ENCODE assay signal across 15 cellular contexts in genomic region chr6:75280131-75280855, GRCh38. TPM values are rescaled to one million over a fixed set of nuclear protein-coding genes. Genes with fewer than 3 reads are reported as not detected.
A peak's percentile ranks its signal among the peaks of the same experiment; 100 is the strongest.
DNase-seq lines count a peak whose midpoint lies in the region; ATAC-seq and TF ChIP-seq lines count a peak whose summit lies in the region.
"Had no signal": no experiment of that assay in that cellular context is flagged by ENCODE, and none has a peak within 500 bp of the region (broad histone marks: within the 10 kb centered on the region; RNA-seq: fewer than 3 reads in every experiment).

No MANE protein-coding gene starts in this region.

- H3K27ac Mint-ChIP-seq in activated naive CD4-positive, alpha-beta T cell treated with anti-CD3 and anti-CD28 coated beads for 36 hours: no peak overlapping the region
- H3K27ac Mint-ChIP-seq in activated naive CD4-positive, alpha-beta T cell treated with anti-CD3 and anti-CD28 coated beads, Interleukin-2, amount 50 U/mL, for 72 hours: no peak overlapping the region
- no peak overlapping the region for H3K27ac Mint-ChIP-seq in activated T-helper 17 cell treated with anti-CD3 and anti-CD28 coated beads, Interleukin-2, amount 50 U/mL, for 72 hours
- H3K27ac Mint-ChIP-seq in stimulated activated effector memory CD8-positive, alpha-beta T cell treated with anti-CD3 and anti-CD28 coated beads, Interleukin-12 subunit alpha, Interleukin-12 subunit beta, amount 100 ng/mL, for 72 hours: no peak overlapping the region

- peak overlapping the region; percentile 3 for H3K4me3 Mint-ChIP-seq in activated naive CD4-positive, alpha-beta T cell treated with anti-CD3 and anti-CD28 coated beads for 36 hours
- H3K4me3 Mint-ChIP-seq in activated T-helper 17 cell treated with anti-CD3 and anti-CD28 coated beads, Interleukin-2, amount 50 U/mL, for 72 hours: peak overlapping the region; percentile 57
- H3K4me3 Mint-ChIP-seq in stimulated activated effector memory CD8-positive, alpha-beta T cell treated with anti-CD3 and anti-CD28 coated beads, Interleukin-12 subunit alpha, Interleukin-12 subunit beta, amount 100 ng/mL, for 72 hours: peak overlapping the region; percentile 17
- H3K4me3 Mint-ChIP-seq: naive B cell had no signal

- no peak overlapping the region for H3K27ac ChIP-seq in hepatocyte
- H3K27ac ChIP-seq in vagina: no peak overlapping the region
- H3K27ac ChIP-seq: brain microvascular endothelial cell, testis had no signal

- H3K9me3 ChIP-seq in hepatocyte (ENCODE audit: low read depth) (no peaks in the 10 kb centered on the region), vagina (no peaks in the 10 kb centered on the region)
- H3K9me3 ChIP-seq: testis had no signal

- no peak for DNase-seq in activated naive CD4-positive, alpha-beta T cell treated with anti-CD3 and anti-CD28 coated beads for 36 hours
- DNase-seq in activated naive CD4-positive, alpha-beta T cell treated with anti-CD3 and anti-CD28 coated beads, Interleukin-2, amount 50 U/mL, for 72 hours (ENCODE audit: low spot score in 2 of 2): no peak
- no peak for DNase-seq in hepatocyte (ENCODE audit: low spot score)
- DNase-seq in stimulated activated effector memory CD8-positive, alpha-beta T cell treated with anti-CD3 and anti-CD28 coated beads, Interleukin-12 subunit alpha, Interleukin-12 subunit beta, amount 100 ng/mL, for 72 hours (ENCODE audit: low spot score in 2 of 2): no peak
- DNase-seq in hippocampal formation (lab: John Stamatoyannopoulos, UW): no peak
- DNase-seq in vagina (ENCODE audit: extremely low spot score in 2 of 2): no peak
- DNase-seq: brain microvascular endothelial cell; H7; Kasumi-1; naive B cell; NCI-H446; stimulated activated CD4-positive, alpha-beta T cell treated with anti-CD3 and anti-CD28 coated beads, Interleukin-4, amount 100 ng/mL, for 4 hours; testis had no signal

- ATAC-seq in activated naive CD4-positive, alpha-beta T cell treated with anti-CD3 and anti-CD28 coated beads, Interleukin-2, amount 50 U/mL, for 72 hours: no peak
- ATAC-seq in activated T-helper 17 cell treated with anti-CD3 and anti-CD28 coated beads, Interleukin-2, amount 50 U/mL, for 72 hours (replicated peaks): no peak
- ATAC-seq in stimulated activated effector memory CD8-positive, alpha-beta T cell treated with anti-CD3 and anti-CD28 coated beads, Interleukin-12 subunit alpha, Interleukin-12 subunit beta, amount 100 ng/mL, for 72 hours: no peak
- no peak for ATAC-seq in GM21737 (IDR thresholded peaks at IDR 0.05; ENCODE audit: unreplicated experiment)

- H3K36me3 ChIP-seq in hepatocyte (replicated peaks; ENCODE audit: insufficient read depth, low read depth): no peaks in the 10 kb centered on the region
- no peaks in the 10 kb centered on the region for H3K36me3 ChIP-seq in vagina
- H3K36me3 ChIP-seq: brain microvascular endothelial cell had no signal

- no peak overlapping the region for H3K4me3 ChIP-seq in hepatocyte
- H3K4me3 ChIP-seq in vagina: no peak overlapping the region
- H3K4me3 ChIP-seq: testis had no signal

- CTCF ChIA-PET in activated naive CD4-positive, alpha-beta T cell treated with anti-CD3 and anti-CD28 coated beads for 36 hours (lab: Charles Lee): interaction anchor here (0.8 to 2.3 kb wide), 4 partner anchors 9 to 71 kb away, joined by 3 to 17 read pairs (median 3); no protein-coding TSS in a partner anchor

- peaks cover 53% of the 10 kb centered on the region for H3K4me1 Mint-ChIP-seq in activated naive CD4-positive, alpha-beta T cell treated with anti-CD3 and anti-CD28 coated beads for 36 hours (ENCODE audit: low read depth)
- peaks cover 39% of the 10 kb centered on the region for H3K4me1 Mint-ChIP-seq in activated T-helper 17 cell treated with anti-CD3 and anti-CD28 coated beads, Interleukin-2, amount 50 U/mL, for 72 hours
- H3K4me1 Mint-ChIP-seq in stimulated activated effector memory CD8-positive, alpha-beta T cell treated with anti-CD3 and anti-CD28 coated beads, Interleukin-12 subunit alpha, Interleukin-12 subunit beta, amount 100 ng/mL, for 72 hours: peaks cover 47% of the 10 kb centered on the region

- H3K4me1 ChIP-seq in hepatocyte (ENCODE audit: insufficient read depth) (peaks cover 25% of the 10 kb centered on the region), vagina (peaks cover 74% of the 10 kb centered on the region)

- intact Hi-C loops in activated naive CD4-positive, alpha-beta T cell treated with anti-CD3 and anti-CD28 coated beads for 36 hours (cut with micrococcal nuclease): loop anchor here (5.0 kb wide), 2 partner anchors 467 to 1818 kb away; partner anchors contain the start of genes MTO1 and MYO6
- intact Hi-C loops in vagina (cut with DNase I): no loop called here

- no peaks in the 10 kb centered on the region for H3K27me3 Mint-ChIP-seq in activated naive CD4-positive, alpha-beta T cell treated with anti-CD3 and anti-CD28 coated beads for 36 hours (ENCODE audit: low read depth)
- H3K27me3 Mint-ChIP-seq in activated T-helper 17 cell treated with anti-CD3 and anti-CD28 coated beads, Interleukin-2, amount 50 U/mL, for 72 hours: no peaks in the 10 kb centered on the region
- H3K27me3 Mint-ChIP-seq: naive B cell had no signal

- peaks cover 91% of the 10 kb centered on the region for H3K79me2 ChIP-seq in hepatocyte

- peak overlapping the region; percentile 82 for H3K4me2 ChIP-seq in hepatocyte

- H3K27me3 ChIP-seq in hepatocyte (no peaks in the 10 kb centered on the region), vagina (no peaks in the 10 kb centered on the region)
- H3K27me3 ChIP-seq: brain microvascular endothelial cell, testis had no signal

- no peak overlapping the region for H2AFZ ChIP-seq in hepatocyte

- TF ChIP-seq CTCF in hepatocyte (IDR thresholded peaks at IDR 0.05; ENCODE audit: poor library complexity): no peak
- TF ChIP-seq CTCF in vagina (IDR thresholded peaks at IDR 0.05): no peak

- peaks cover 64% of the 10 kb centered on the region for H4K20me1 ChIP-seq in hepatocyte (ENCODE audit: insufficient read depth, poor library complexity, severe bottlenecking)

- TF ChIP-seq POLR2A in vagina (IDR thresholded peaks at IDR 0.05): no peak

- H3K9me3 Mint-ChIP-seq in activated naive CD4-positive, alpha-beta T cell treated with anti-CD3 and anti-CD28 coated beads for 36 hours: no peaks in the 10 kb centered on the region
- peaks cover 0 to 3% of the 10 kb centered on the region in 2 donors for H3K9me3 Mint-ChIP-seq in activated naive CD4-positive, alpha-beta T cell treated with anti-CD3 and anti-CD28 coated beads, Interleukin-2, amount 50 U/mL, for 72 hours
- no peaks in the 10 kb centered on the region for H3K9me3 Mint-ChIP-seq in activated T-helper 17 cell treated with anti-CD3 and anti-CD28 coated beads, Interleukin-2, amount 50 U/mL, for 72 hours
- H3K9me3 Mint-ChIP-seq in stimulated activated effector memory CD8-positive, alpha-beta T cell treated with anti-CD3 and anti-CD28 coated beads, Interleukin-12 subunit alpha, Interleukin-12 subunit beta, amount 100 ng/mL, for 72 hours: no peaks in the 10 kb centered on the region

- 51% methylated on average over 4 of the region's 4 CpGs for WGBS in hepatocyte (ENCODE audit: low lambda C conversion rate, missing lambda C conversion rate)

- H3K36me3 Mint-ChIP-seq in activated naive CD4-positive, alpha-beta T cell treated with anti-CD3 and anti-CD28 coated beads for 36 hours (ENCODE audit: low read depth): peaks cover 9% of the 10 kb centered on the region
- H3K36me3 Mint-ChIP-seq in activated naive CD4-positive, alpha-beta T cell treated with anti-CD3 and anti-CD28 coated beads, Interleukin-2, amount 50 U/mL, for 72 hours: peaks cover 8 to 24% of the 10 kb centered on the region in 2 donors
- H3K36me3 Mint-ChIP-seq in activated T-helper 17 cell treated with anti-CD3 and anti-CD28 coated beads, Interleukin-2, amount 50 U/mL, for 72 hours (ENCODE audit: low read depth): peaks cover 32% of the 10 kb centered on the region
- no peaks in the 10 kb centered on the region for H3K36me3 Mint-ChIP-seq in stimulated activated effector memory CD8-positive, alpha-beta T cell treated with anti-CD3 and anti-CD28 coated beads, Interleukin-12 subunit alpha, Interleukin-12 subunit beta, amount 100 ng/mL, for 72 hours

- no peaks in the 10 kb centered on the region for H3K9me2 ChIP-seq in hepatocyte (replicated peaks; ENCODE audit: insufficient read depth)

RNA-seq across cellular contexts. Expression of gene TMEM30A, which starts 4.3 kb away (rescaled TPM):
- total RNA-seq in activated naive CD4-positive, alpha-beta T cell treated with anti-CD3 and anti-CD28 coated beads for 36 hours: 10 to 100 TPM; 68.9 to 76.0 TPM
- 100 to 1,000 TPM in 1 of 2 donors, 10 to 100 TPM in 1; 52.3 to 228 TPM for total RNA-seq in activated naive CD4-positive, alpha-beta T cell treated with anti-CD3 and anti-CD28 coated beads, Interleukin-2, amount 50 U/mL, for 72 hours
- total RNA-seq in activated T-helper 17 cell treated with anti-CD3 and anti-CD28 coated beads, Interleukin-2, amount 50 U/mL, for 72 hours: 100 to 1,000 TPM in 1 of 2 donors, 10 to 100 TPM in 1; 81.7 to 115 TPM
- 159 and 165 TPM in 2 replicates for total RNA-seq in hepatocyte
- polyA plus RNA-seq in hepatocyte: 71.1 and 71.5 TPM in 2 replicates
- total RNA-seq in vagina: 52.1 TPM

RNA-seq across cellular contexts. Expression of gene COX7A2, which starts 36.7 kb away (rescaled TPM):
- 100 to 1,000 TPM; 577 to 592 TPM for total RNA-seq in activated naive CD4-positive, alpha-beta T cell treated with anti-CD3 and anti-CD28 coated beads for 36 hours
- 100 to 1,000 TPM; 362 to 486 TPM for total RNA-seq in activated naive CD4-positive, alpha-beta T cell treated with anti-CD3 and anti-CD28 coated beads, Interleukin-2, amount 50 U/mL, for 72 hours
- 100 to 1,000 TPM; 260 to 372 TPM for total RNA-seq in activated T-helper 17 cell treated with anti-CD3 and anti-CD28 coated beads, Interleukin-2, amount 50 U/mL, for 72 hours
- total RNA-seq in hepatocyte (167 and 465 TPM in 2 replicates), vagina (286 TPM)
- 635 and 703 TPM in 2 replicates for polyA plus RNA-seq in hepatocyte

Comparison
In these comparisons a context has a peak if more than half of its experiments do, and no peak if none do; other contexts are left out.
1. H3K4me3 Mint-ChIP-seq: peak in every context shown above with its lines; median percentile 57 in activated T-helper 17 cell treated with anti-CD3 and anti-CD28 coated beads, Interleukin-2, amount 50 U/mL, for 72 hours; 17 in stimulated activated effector memory CD8-positive, alpha-beta T cell treated with anti-CD3 and anti-CD28 coated beads, Interleukin-12 subunit alpha, Interleukin-12 subunit beta, amount 100 ng/mL, for 72 hours; 3 in activated naive CD4-positive, alpha-beta T cell treated with anti-CD3 and anti-CD28 coated beads for 36 hours.